Comparison of ENCODE assay signal across 23 cellular contexts in genomic region chr6:5091646-5092045, GRCh38. TPM values are rescaled to one million over a fixed set of nuclear protein-coding genes. Genes with fewer than 3 reads are reported as not detected.
"Had no signal": no experiment of that assay in that cellular context is flagged by ENCODE, and none has a peak within 500 bp of the region (broad histone marks: within the 10 kb centered on the region; RNA-seq: fewer than 3 reads in every experiment).

No MANE protein-coding gene starts in this region.

- H3K4me3 ChIP-seq: dorsolateral prefrontal cortex, gastroesophageal sphincter, heart right ventricle, left lung, pancreas, right lobe of liver, thoracic aorta, tibial nerve, upper lobe of left lung had no signal

- H3K27ac ChIP-seq: dorsolateral prefrontal cortex, foreskin keratinocyte, gastroesophageal sphincter, heart right ventricle, left lung, pancreas, right lobe of liver, thoracic aorta, tibial nerve, upper lobe of left lung had no signal

- H3K27me3 ChIP-seq: gastroesophageal sphincter, pancreas, right lobe of liver, tibial nerve, upper lobe of left lung had no signal

- ATAC-seq: foreskin keratinocyte; gastroesophageal sphincter; heart right ventricle; left cardiac atrium; left lung; naive thymus-derived CD8-positive, alpha-beta T cell; pancreas; right lobe of liver had no signal

- H3K36me3 Mint-ChIP-seq: naive thymus-derived CD8-positive, alpha-beta T cell had no signal

- H3K27ac Mint-ChIP-seq: naive thymus-derived CD8-positive, alpha-beta T cell; stimulated activated naive B cell treated with anti-CD40 and anti-IgM and Interleukin-4, amounts not matched to agents 10 μg/mL and 1 μg/mL and 100 μg/mL, for 72 hours; stimulated activated naive CD8-positive, alpha-beta T cell treated with anti-CD3 and anti-CD28 coated beads, Interleukin-15, Interleukin-2, amounts not matched to agents 100 ng/mL and 50 ng/mL, for 24 hours had no signal

- DNase-seq: cortex of kidney; dorsolateral prefrontal cortex; effector CD4-positive, alpha-beta T cell; foreskin keratinocyte; glutamatergic neuron; heart right ventricle; hippocampal formation; left cardiac atrium; left lung; naive thymus-derived CD8-positive, alpha-beta T cell; occipital lobe; pancreas; right lobe of liver; small intestine; stimulated activated CD4-positive, alpha-beta T cell treated with anti-CD3 and anti-CD28 coated beads, Interleukin-15, amount 100 ng/mL, for 24 hours; stimulated activated CD4-positive, alpha-beta T cell treated with anti-CD3 and anti-CD28 coated beads, Interleukin-2, amount 100 ng/mL, for 48 hours; stimulated activated naive B cell treated with anti-CD40 and anti-IgM and Interleukin-4, amounts not matched to agents 10 μg/mL and 1 μg/mL and 100 μg/mL, for 72 hours; upper lobe of left lung had no signal

- H3K4me1 ChIP-seq: foreskin keratinocyte, pancreas, right lobe of liver had no signal

- H3K4me3 Mint-ChIP-seq: naive thymus-derived CD8-positive, alpha-beta T cell; stimulated activated naive B cell treated with anti-CD40 and anti-IgM and Interleukin-4, amounts not matched to agents 10 μg/mL and 1 μg/mL and 100 μg/mL, for 72 hours; stimulated activated naive CD8-positive, alpha-beta T cell treated with anti-CD3 and anti-CD28 coated beads, Interleukin-15, Interleukin-2, amounts not matched to agents 100 ng/mL and 50 ng/mL, for 24 hours had no signal

- H3K36me3 ChIP-seq: gastroesophageal sphincter, heart right ventricle, left lung, pancreas, right lobe of liver, thoracic aorta, tibial nerve, upper lobe of left lung had no signal

- H3K9me3 Mint-ChIP-seq: naive thymus-derived CD8-positive, alpha-beta T cell; stimulated activated naive B cell treated with anti-CD40 and anti-IgM and Interleukin-4, amounts not matched to agents 10 μg/mL and 1 μg/mL and 100 μg/mL, for 72 hours; stimulated activated naive CD8-positive, alpha-beta T cell treated with anti-CD3 and anti-CD28 coated beads, Interleukin-15, Interleukin-2, amounts not matched to agents 100 ng/mL and 50 ng/mL, for 24 hours had no signal

RNA-seq across cellular contexts. Expression of gene PPP1R3G, which starts 6.5 kb away (rescaled TPM):
- polyA plus RNA-seq: naive thymus-derived CD8-positive, alpha-beta T cell; neural cell had no signal
